ENCODE assay signal across 13 cellular contexts in the genomic region with DNA sequence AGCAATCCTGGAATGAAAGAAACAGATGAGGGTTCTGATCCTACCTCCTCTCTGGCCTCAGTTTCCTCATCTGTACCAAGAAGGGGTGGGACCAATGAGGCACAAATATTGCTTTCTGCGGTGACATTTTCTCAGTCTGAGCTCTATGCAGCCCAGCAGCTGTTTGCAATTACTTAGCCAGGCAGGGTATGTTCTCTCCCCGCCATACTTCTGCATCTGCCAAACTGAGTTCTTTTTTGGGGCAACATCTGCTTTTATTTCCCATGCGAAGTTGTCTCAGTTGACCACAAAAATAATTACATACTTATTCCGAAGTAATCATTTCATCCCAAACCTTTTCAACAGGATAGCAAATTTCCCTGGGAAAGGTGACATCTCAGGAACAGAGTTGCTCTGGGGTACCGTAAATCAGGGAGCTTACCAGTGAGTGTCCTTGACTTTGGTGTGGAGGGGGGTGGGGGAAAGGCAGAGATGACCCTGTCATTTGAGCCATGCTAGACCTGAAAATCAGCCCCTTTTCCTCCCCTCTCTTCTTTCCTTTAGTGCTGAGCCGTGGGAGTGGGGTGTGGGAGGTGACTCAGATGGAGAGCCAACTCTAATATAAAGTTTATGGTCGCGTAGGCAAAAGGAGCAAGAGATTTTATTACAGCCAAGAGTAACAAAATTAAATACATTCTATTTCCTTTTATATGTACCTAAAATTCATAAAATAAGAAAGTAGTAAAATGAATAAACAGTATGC.
A peak's percentile ranks its signal among the peaks of the same experiment; 100 is the strongest.
DNase-seq lines count a peak whose midpoint lies in the region; ATAC-seq lines count a peak whose summit lies in the region.
"Had no signal": no experiment of that assay in that cellular context is flagged by ENCODE, and none has a peak within 500 bp of the region (broad histone marks: within the 10 kb centered on the region; RNA-seq: fewer than 3 reads in every experiment).

No MANE protein-coding gene starts in this region.

- intact Hi-C loops in left colon (cut with DNase I, micrococcal nuclease) = no loop called here
- intact Hi-C loops in posterior vena cava (cut with DNase I) = no loop called here

- H3K9me3 Mint-ChIP-seq in activated naive CD8-positive, alpha-beta T cell treated with anti-CD3 and anti-CD28 coated beads for 36 hours = peaks cover 2% of the 10 kb centered on the region

- H3K27ac Mint-ChIP-seq in activated naive CD8-positive, alpha-beta T cell treated with anti-CD3 and anti-CD28 coated beads for 36 hours = no peak overlapping the region

- DNase-seq in GM03348 (ENCODE audit: low spot score) (peak; percentile 33), dedifferentiated amniotic fluid mesenchymal stem cell (ENCODE audit: extremely low spot score) (peak; percentile 17), left colon (no peak), stromal cell of bone marrow (ENCODE audit: low read depth) (peak; percentile 3), NCI-H2107 treated with DMSO at 0.1 percent for 48 hours (lab: John Stamatoyannopoulos, UW; ENCODE audit: unreplicated experiment) (no peak), posterior vena cava (ENCODE audit: low spot score) (no peak)
- no peak for DNase-seq in activated naive CD8-positive, alpha-beta T cell treated with anti-CD3 and anti-CD28 coated beads for 36 hours
- DNase-seq: COR-L47, DMS153, NCI-H1436, NCI-H2029 treated with DMSO at 0.1 percent for 48 hours, NCI-H524, SIG-M5 had no signal

- peak; percentile 64 for ATAC-seq in left colon

- H3K4me1 Mint-ChIP-seq in activated naive CD8-positive, alpha-beta T cell treated with anti-CD3 and anti-CD28 coated beads for 36 hours = peaks cover 8% of the 10 kb centered on the region

- no peak overlapping the region for H3K4me3 Mint-ChIP-seq in activated naive CD8-positive, alpha-beta T cell treated with anti-CD3 and anti-CD28 coated beads for 36 hours

- H3K27me3 Mint-ChIP-seq in activated naive CD8-positive, alpha-beta T cell treated with anti-CD3 and anti-CD28 coated beads for 36 hours = no peaks in the 10 kb centered on the region

- no peaks in the 10 kb centered on the region for H3K36me3 Mint-ChIP-seq in activated naive CD8-positive, alpha-beta T cell treated with anti-CD3 and anti-CD28 coated beads for 36 hours

Comparison
In these comparisons a context has a peak if more than half of its experiments do, and no peak if none do; other contexts are left out.
1. DNase-seq: peak in GM03348 (single experiment), dedifferentiated amniotic fluid mesenchymal stem cell (single experiment) and stromal cell of bone marrow (single experiment); none in left colon (0 of 2), activated naive CD8-positive, alpha-beta T cell treated with anti-CD3 and anti-CD28 coated beads for 36 hours (single experiment), NCI-H2107 treated with DMSO at 0.1 percent for 48 hours (single experiment) and posterior vena cava (single experiment).